28 cellular contexts compared by ENCODE assay signal in the genomic region with DNA sequence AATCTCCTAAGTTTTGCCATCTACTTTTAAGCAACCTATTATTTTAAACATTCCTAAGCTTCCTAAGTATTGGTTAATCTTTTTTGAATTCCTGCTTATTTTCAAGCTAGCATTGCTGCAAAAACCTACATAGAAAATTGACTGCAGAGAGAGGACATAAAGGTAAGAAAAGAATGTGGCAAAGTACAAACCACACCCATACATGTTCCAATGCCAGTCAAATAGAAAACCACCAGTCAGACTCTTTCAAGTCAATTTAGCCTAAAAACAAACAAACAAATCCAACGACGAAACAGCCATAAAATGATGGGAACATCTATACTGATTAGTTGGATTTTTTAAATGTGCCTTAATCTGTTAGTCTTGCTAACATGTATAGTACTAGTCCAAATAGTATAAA.
"Had no signal": no experiment of that assay in that cellular context is flagged by ENCODE, and none has a peak within 500 bp of the region (broad histone marks: within the 10 kb centered on the region; RNA-seq: fewer than 3 reads in every experiment).

No MANE protein-coding gene starts in this region.

- H3K4me3 ChIP-seq: ovary, psoas muscle, right lobe of liver, sigmoid colon, suprapubic skin, testis, tibial artery, transverse colon, upper lobe of right lung, uterus had no signal

- H3K27me3 ChIP-seq: ovary, right lobe of liver, sigmoid colon, suprapubic skin, testis, tibial artery, transverse colon, upper lobe of right lung, uterus had no signal

- ATAC-seq: naive thymus-derived CD8-positive, alpha-beta T cell; natural killer cell treated with Interleukin-12 subunit alpha and Interleukin-12 subunit beta and Interleukin-15 and Interleukin-18, amount 100 ng/mL, for 72 hours; psoas muscle; right cardiac atrium; right lobe of liver; stimulated activated memory B cell treated with anti-CD40 and anti-IgM and Interleukin-4, amounts not matched to agents 10 μg/mL and 1 μg/mL and 100 μg/mL, for 72 hours; stimulated activated naive CD8-positive, alpha-beta T cell treated with anti-CD3 and anti-CD28 coated beads, Interleukin-15, amount 100 ng/mL, for 72 hours; stimulated activated naive CD8-positive, alpha-beta T cell treated with anti-CD3 and anti-CD28 coated beads, Interleukin-15, Interleukin-2, amounts not matched to agents 100 U/mL and 50 U/mL, for 24 hours; upper lobe of right lung had no signal

- H3K9ac ChIP-seq: parathyroid adenoma had no signal

- H2AFZ ChIP-seq: parathyroid adenoma had no signal

- H3K36me3 ChIP-seq: ovary, right lobe of liver, sigmoid colon, suprapubic skin, tibial artery, transverse colon, upper lobe of right lung, uterus had no signal

- DNase-seq: naive thymus-derived CD8-positive, alpha-beta T cell; nephron progenitor cell; occipital lobe; ovary; posterior cingulate gyrus; psoas muscle; right cardiac atrium; right lobe of liver; sigmoid colon; small intestine; stimulated activated CD4-positive, alpha-beta T cell treated with anti-CD3 and anti-CD28 coated beads, Interleukin-12 subunit alpha, Interleukin-12 subunit beta, amount 100 ng/mL, for 4 hours; stimulated activated CD4-positive, alpha-beta T cell treated with anti-CD3 and anti-CD28 coated beads, Interleukin-1b, Interleukin-23, amount 100 ng/mL, for 48 hours; stimulated activated CD4-positive, alpha-beta T cell treated with anti-CD3 and anti-CD28 coated beads, Interleukin-4, amount 100 ng/mL, for 1 hour; stimulated activated CD4-positive, alpha-beta T cell treated with anti-CD3 and anti-CD28 coated beads, Interleukin-4, amount 100 ng/mL, for 4 hours; stimulated activated CD8-positive, alpha-beta memory T cell treated with anti-CD3 and anti-CD28 coated beads, Interleukin-4, amount 100 ng/mL, for 48 hours; stimulated activated naive CD4-positive, alpha-beta T cell; stimulated activated naive CD8-positive, alpha-beta T cell treated with anti-CD3 and anti-CD28 coated beads, Interleukin-15, amount 100 ng/mL, for 72 hours; stimulated activated naive CD8-positive, alpha-beta T cell treated with anti-CD3 and anti-CD28 coated beads, Interleukin-15, Interleukin-2, amounts not matched to agents 100 U/mL and 50 U/mL, for 24 hours; substantia nigra; testis; tibial artery; transverse colon; upper lobe of right lung; uterus had no signal

- H3K9me3 ChIP-seq: ovary, psoas muscle, right lobe of liver, sigmoid colon, suprapubic skin, testis, tibial artery, transverse colon, upper lobe of right lung, uterus had no signal

- H3K79me2 ChIP-seq: parathyroid adenoma had no signal

- H3K4me1 ChIP-seq: parathyroid adenoma, psoas muscle, right lobe of liver, sigmoid colon, suprapubic skin, testis, tibial artery, upper lobe of right lung, uterus had no signal

- H3K27ac ChIP-seq: ovary, parathyroid adenoma, psoas muscle, right lobe of liver, sigmoid colon, suprapubic skin, testis, tibial artery, transverse colon, upper lobe of right lung, uterus had no signal
